In the genomic region with DNA sequence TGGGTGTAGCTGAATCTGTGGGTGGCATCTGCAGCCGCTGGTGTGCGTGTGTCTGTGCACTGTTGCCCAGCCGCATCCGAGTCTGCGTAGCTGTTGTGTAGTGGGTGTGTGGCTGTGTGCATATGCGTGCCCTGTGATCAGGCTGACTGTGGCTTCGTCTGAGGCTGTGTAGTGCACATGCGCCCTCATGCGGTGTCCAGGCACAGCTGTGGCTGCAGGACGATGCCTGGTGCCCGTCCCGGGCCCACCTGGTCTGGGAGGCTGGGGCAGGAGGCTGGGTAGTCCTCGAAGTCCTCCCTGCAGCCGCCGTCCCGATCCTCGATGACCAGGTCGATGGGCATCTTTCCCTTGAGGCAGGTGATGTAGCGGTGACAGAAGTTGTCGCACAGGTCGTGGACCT, we compare ENCODE assay signal across 12 cellular contexts. TPM values are rescaled to one million over a fixed set of nuclear protein-coding genes. Genes with fewer than 3 reads are reported as not detected.
DNase-seq lines count a peak whose midpoint lies in the region; TF ChIP-seq lines count a peak whose summit lies in the region.
"Had no signal": no experiment of that assay in that cellular context is flagged by ENCODE, and none has a peak within 500 bp of the region (broad histone marks: within the 10 kb centered on the region; RNA-seq: fewer than 3 reads in every experiment).

No MANE protein-coding gene starts in this region.

- no peak overlapping the region for H3K27ac ChIP-seq in KMS-11
- H3K27ac ChIP-seq in WERI-Rb-1, result no peak overlapping the region
- no peak overlapping the region for H3K27ac ChIP-seq in stomach
- H3K27ac ChIP-seq: uterus had no signal

- 62 to 80% (median 75%) methylated on average over 4 to 21 of the region's 21 CpGs for WGBS in stomach, 5 donors

- no peaks in the 10 kb centered on the region for H3K79me2 ChIP-seq in KMS-11 (ENCODE audit: insufficient read depth, low read depth)

- H3K9ac ChIP-seq in KMS-11, result no peak overlapping the region

- H3K9me3 ChIP-seq in WERI-Rb-1 (ENCODE audit: severe bottlenecking) (no peaks in the 10 kb centered on the region), stomach (no peaks in the 10 kb centered on the region)
- H3K9me3 ChIP-seq: uterus had no signal

- no peak overlapping the region for H3K4me3 ChIP-seq in KMS-11 (IDR thresholded peaks at IDR 0.05; ENCODE audit: insufficient read depth, low read depth, low read length)
- H3K4me3 ChIP-seq in WERI-Rb-1 (ENCODE audit: low read depth, low read length), result no peak overlapping the region
- H3K4me3 ChIP-seq in stomach, result no peak overlapping the region
- H3K4me3 ChIP-seq: uterus had no signal

- 0 out of 2 replicates have a peak, but pooled peaks have one; percentile 37 for TF ChIP-seq CTCF in KMS-11 (conservative IDR thresholded peaks at IDR 0.05; ENCODE audit: low read depth, low read length)
- TF ChIP-seq CTCF in WERI-Rb-1 (IDR thresholded peaks at IDR 0.05; ENCODE audit: low read depth, low read length), result peak; percentile 85
- no peak for TF ChIP-seq CTCF in stomach (IDR thresholded peaks at IDR 0.05)

- peaks cover 96% of the 10 kb centered on the region for H3K27me3 ChIP-seq in KMS-11 (ENCODE audit: insufficient read depth, low read depth)
- H3K27me3 ChIP-seq in WERI-Rb-1 (ENCODE audit: insufficient read depth, low read depth, severe bottlenecking), result no peaks in the 10 kb centered on the region
- peaks cover 6 to 79% (median 41%) of the 10 kb centered on the region in 3 donors for H3K27me3 ChIP-seq in stomach
- H3K27me3 ChIP-seq: uterus had no signal

- H4K20me1 ChIP-seq in KMS-11 (ENCODE audit: insufficient read depth), result no peaks in the 10 kb centered on the region

- H3K36me3 ChIP-seq in KMS-11 (ENCODE audit: insufficient read depth), result no peaks in the 10 kb centered on the region
- peaks cover 12% of the 10 kb centered on the region for H3K36me3 ChIP-seq in WERI-Rb-1
- H3K36me3 ChIP-seq in stomach, result peaks cover 0 to 8% (median 3%) of the 10 kb centered on the region in 4 donors
- H3K36me3 ChIP-seq: uterus had no signal

- H2AFZ ChIP-seq in KMS-11 (ENCODE audit: low read depth), result no peak overlapping the region

- DNase-seq in Daoy (ENCODE audit: low read depth) (peak; percentile 75), WERI-Rb-1 (peak; percentile 80), middle frontal gyrus (ENCODE audit: extremely low spot score, low spot score) (peak; percentile 51), stomach (no peak), NCI-H774 (lab: John Stamatoyannopoulos, UW) (no peak), SW 1271 (lab: John Stamatoyannopoulos, UW) (no peak)
- no peak for DNase-seq in activated CD8-positive, alpha-beta memory T cell treated with anti-CD3 and anti-CD28 coated beads for 24 hours
- DNase-seq: activated CD4-positive, alpha-beta T cell treated with anti-CD3 and anti-CD28 coated beads, Interleukin-2, amount 50 U/mL, for 1 hour; stimulated activated CD4-positive, alpha-beta T cell treated with anti-CD3 and anti-CD28 coated beads, Interleukin-4, amount 100 ng/mL, for 24 hours; uterus had no signal

- no peak for TF ChIP-seq POLR2A in stomach (IDR thresholded peaks at IDR 0.05)

- H3K4me1 ChIP-seq in KMS-11 (ENCODE audit: low read depth, poor library complexity, severe bottlenecking) (no peaks in the 10 kb centered on the region), stomach (peaks cover 7 to 25% (median 17%) of the 10 kb centered on the region in 4 donors)

- intact Hi-C loops in stomach (cut with DNase I; ENCODE audit: low total_unique reads), result no loop called here

- H3K4me2 ChIP-seq in KMS-11, result no peak overlapping the region

- no peak for TF ChIP-seq EP300 in stomach (IDR thresholded peaks at IDR 0.05)

RNA-seq across cellular contexts. Expression of gene MEIS3, which starts 4.9 kb away (rescaled TPM):
- 0.63 and 2.9 TPM in 2 replicates for total RNA-seq in Daoy (2014; rRNA removed; shearing (Covaris generic))
- total RNA-seq in stomach, result 10 to 100 TPM in 3 of 5 donors, 1 to 10 TPM in 2; 3.1 to 18.2 (median 10.5) TPM
- 10 to 100 TPM; 11.9 to 16.7 (median 15.3) TPM for polyA plus RNA-seq in stomach
- total RNA-seq: mononuclear cell had no signal

RNA-seq across cellular contexts. Expression of gene SLC8A2, which starts 57.2 kb away (rescaled TPM):
- total RNA-seq in Daoy (2014; rRNA removed; shearing (Covaris generic)), result 0.40 TPM in 1 of 2 replicates, not detected in the other
- total RNA-seq in stomach, result 10 to 100 TPM in 1 of 5 donors, 1 to 10 TPM in 3, under 1 TPM in 1; 0.73 to 17.9 (median 6.4) TPM
- polyA plus RNA-seq in stomach, result under 1 TPM; 0.12 to 0.60 (median 0.46) TPM
- total RNA-seq: mononuclear cell had no signal

Comparison
In these comparisons a context has a peak if more than half of its experiments do, and no peak if none do; other contexts are left out.
1. DNase-seq: peak in Daoy (single experiment), WERI-Rb-1 (single experiment) and middle frontal gyrus (single experiment); none in stomach (single experiment), NCI-H774 (single experiment), SW 1271 (0 of 2) and activated CD8-positive, alpha-beta memory T cell treated with anti-CD3 and anti-CD28 coated beads for 24 hours (single experiment).
2. CTCF ChIP-seq: peak in KMS-11 (single experiment) and WERI-Rb-1 (single experiment); none in stomach (0 of 7).